Comparison of ENCODE assay signal across 12 cellular contexts in the genomic region with DNA sequence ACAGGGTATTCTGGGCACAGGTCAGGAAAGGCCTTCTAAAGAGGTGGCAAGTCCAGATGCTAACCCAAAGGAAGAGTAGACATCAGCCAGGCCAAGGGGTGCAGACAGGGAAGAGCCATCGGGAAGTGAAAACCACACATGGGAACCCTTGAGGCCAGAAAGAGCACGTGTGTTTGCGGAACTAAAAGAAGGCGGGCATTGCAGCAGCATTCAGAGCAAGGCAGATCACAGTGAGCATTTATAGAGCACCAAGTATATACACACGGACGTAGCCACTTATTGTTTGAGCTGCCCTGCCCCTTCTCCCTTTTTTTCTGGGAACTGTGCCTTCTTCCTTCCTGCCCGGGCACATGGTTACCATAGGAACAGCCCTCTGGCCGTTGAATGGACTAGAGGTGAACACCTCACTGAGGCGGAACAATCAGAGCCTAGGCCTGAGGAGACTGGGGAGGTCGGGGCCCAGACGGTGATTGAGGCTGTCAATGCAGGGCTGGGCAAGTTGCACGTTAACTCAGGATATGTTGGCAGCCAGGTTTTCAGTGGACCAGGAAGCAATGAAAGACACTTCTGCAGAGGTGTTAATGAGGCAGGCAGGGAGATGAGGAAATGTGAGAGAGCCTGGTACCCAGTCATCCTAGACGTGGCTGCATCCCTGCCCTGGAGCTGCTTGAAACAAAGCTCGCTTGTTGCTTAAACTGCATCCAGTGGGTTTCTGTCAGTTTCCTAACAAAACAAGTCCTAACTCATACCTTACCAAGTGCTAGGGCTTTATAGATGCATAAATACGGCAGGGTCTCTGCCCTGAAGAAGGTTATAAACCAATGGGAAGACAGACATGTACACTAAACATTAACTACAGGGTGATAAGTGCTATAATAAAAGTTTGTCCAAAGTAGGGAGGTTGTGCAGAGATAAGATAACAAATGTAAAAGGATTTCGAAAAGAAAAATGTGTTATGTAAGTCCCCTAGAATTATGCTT. TPM values are rescaled to one million over a fixed set of nuclear protein-coding genes. Genes with fewer than 3 reads are reported as not detected.
DNase-seq lines count a peak whose midpoint lies in the region; ATAC-seq, FAIRE-seq and TF ChIP-seq lines count a peak whose summit lies in the region.
"Had no signal": no experiment of that assay in that cellular context is flagged by ENCODE, and none has a peak within 500 bp of the region (broad histone marks: within the 10 kb centered on the region; RNA-seq: fewer than 3 reads in every experiment).

No MANE protein-coding gene starts in this region.

- in situ Hi-C loops in brain microvascular endothelial cell (cut with HindIII; ENCODE audit: low pct_ligation_motif_present, low sequenced_read_pairs): no loop called here

- H3K4me3 ChIP-seq in mucosa of descending colon (no peak overlapping the region), brain microvascular endothelial cell (ENCODE audit: low read depth, low read length) (no peak overlapping the region)

- H3K36me3 ChIP-seq in mucosa of descending colon (ENCODE audit: low read depth) (no peaks in the 10 kb centered on the region), brain microvascular endothelial cell (replicated peaks) (no peaks in the 10 kb centered on the region)

- peak; percentile 32 for DNase-seq in HuH-7 (ENCODE audit: low spot score)
- DNase-seq in dermis blood vessel endothelial cell: peak; percentile 30
- DNase-seq in mucosa of descending colon: peak; percentile 78 to 82 (median 80)
- DNase-seq in GM12891 (ENCODE audit: insufficient read length, low spot score): no peak
- DNase-seq in GM12892 (ENCODE audit: insufficient read length): no peak
- DNase-seq in brain microvascular endothelial cell: no peak
- DNase-seq: CD4-positive, alpha-beta T cell; NCI-H1048 had no signal

- TF ChIP-seq POLR2A in GM12891 (IDR thresholded peaks at IDR 0.05; ENCODE audit: low read depth, low read length) (no peak), GM12892 (IDR thresholded peaks at IDR 0.05; ENCODE audit: low read depth, low read length) (no peak)

- peaks cover 18% of the 10 kb centered on the region for H3K4me1 ChIP-seq in mucosa of descending colon (ENCODE audit: low read depth)

- no peaks in the 10 kb centered on the region for H3K9me3 ChIP-seq in mucosa of descending colon

- ATAC-seq in mucosa of descending colon: peak; percentile 95
- no peak for ATAC-seq in HG03571 (IDR thresholded peaks at IDR 0.05; ENCODE audit: unreplicated experiment)

- no peaks in the 10 kb centered on the region for H3K27me3 ChIP-seq in brain microvascular endothelial cell (replicated peaks)

- intact Hi-C loops in mucosa of descending colon (cut with DNase I, micrococcal nuclease): no loop called here

- peak overlapping the region; percentile 22 for H3K27ac ChIP-seq in C4-2B
- H3K27ac ChIP-seq in brain microvascular endothelial cell: no peak overlapping the region

- FAIRE-seq in GM12891 (lab: Jason Lieb, UNC): no peak
- no peak for FAIRE-seq in GM12892 (lab: Jason Lieb, UNC)
- FAIRE-seq: endometrium, GM19239 had no signal

- TF ChIP-seq CTCF in C4-2B (conservative IDR thresholded peaks at IDR 0.05) (no peak), mucosa of descending colon (IDR thresholded peaks at IDR 0.05) (no peak), brain microvascular endothelial cell (IDR thresholded peaks at IDR 0.05; ENCODE audit: low read depth, low read length, missing control alignments) (no peak)

TF ChIP-seq in GM12891, 5 proteins besides CTCF, POLR2A, EP300 and RAD21:
- no peak for TF ChIP-seq POU2F2 (IDR thresholded peaks at IDR 0.05; ENCODE audit: low read depth, low read length)
- no peak for TF ChIP-seq TAF1 (IDR thresholded peaks at IDR 0.05; ENCODE audit: low read depth, low read length)
- no peak for TF ChIP-seq SPI1 (IDR thresholded peaks at IDR 0.05; ENCODE audit: low read depth, low read length)
- no peak for TF ChIP-seq PAX5 (IDR thresholded peaks at IDR 0.05; ENCODE audit: insufficient read depth, low read length, severe bottlenecking)
- TF ChIP-seq POLR2AphosphoS5 (IDR thresholded peaks at IDR 0.05; ENCODE audit: low read depth, low read length): no peak
TF ChIP-seq in GM12891: peak in this region for 0.

RNA-seq across cellular contexts. Expression of gene MOAP1, which starts 34.2 kb away (rescaled TPM):
- total RNA-seq in dermis blood vessel endothelial cell (30.0 and 30.6 TPM in 2 replicates), mucosa of descending colon (10 to 100 TPM; 16.9 to 42.6 (median 17.1) TPM)
- 20.7 TPM for polyA plus RNA-seq in GM12891 (2012; ENCODE audit: low read depth, missing spikeins)
- 21.8 TPM for polyA plus RNA-seq in GM12892 (2012; ENCODE audit: missing spikeins)

RNA-seq across cellular contexts. Expression of gene LYSET, which starts 34.6 kb away (rescaled TPM):
- total RNA-seq in dermis blood vessel endothelial cell: 8.7 and 18.2 TPM in 2 replicates
- total RNA-seq in mucosa of descending colon: 10 to 100 TPM; 29.0 to 35.0 (median 33.2) TPM
- polyA plus RNA-seq in GM12891 (2012; ENCODE audit: low read depth, missing spikeins): 10.9 TPM
- 19.0 TPM for polyA plus RNA-seq in GM12892 (2012; ENCODE audit: missing spikeins)

RNA-seq across cellular contexts. Expression of gene ITPK1, which starts 34.8 kb away (rescaled TPM):
- total RNA-seq in dermis blood vessel endothelial cell (24.0 and 41.3 TPM in 2 replicates), mucosa of descending colon (100 to 1,000 TPM; 134 to 165 (median 152) TPM)
- 22.4 TPM for polyA plus RNA-seq in GM12891 (2012; ENCODE audit: low read depth, missing spikeins)
- 22.0 TPM for polyA plus RNA-seq in GM12892 (2012; ENCODE audit: missing spikeins)

RNA-seq across cellular contexts. Expression of gene GON7, which starts 56.3 kb away (rescaled TPM):
- total RNA-seq in dermis blood vessel endothelial cell (14.4 and 15.3 TPM in 2 replicates), mucosa of descending colon (10 to 100 TPM; 15.3 to 19.5 (median 18.6) TPM)
- 14.9 TPM for polyA plus RNA-seq in GM12891 (2012; ENCODE audit: low read depth, missing spikeins)
- 14.9 TPM for polyA plus RNA-seq in GM12892 (2012; ENCODE audit: missing spikeins)

RNA-seq across cellular contexts. Expression of gene UBR7, which starts 56.5 kb away (rescaled TPM):
- total RNA-seq in dermis blood vessel endothelial cell (35.6 and 43.9 TPM in 2 replicates), mucosa of descending colon (10 to 100 TPM; 22.2 to 23.6 (median 22.4) TPM)
- polyA plus RNA-seq in GM12891 (2012; ENCODE audit: low read depth, missing spikeins): 29.2 TPM
- 34.7 TPM for polyA plus RNA-seq in GM12892 (2012; ENCODE audit: missing spikeins)

Comparison
In these comparisons a context has a peak if more than half of its experiments do, and no peak if none do; other contexts are left out.
1. DNase-seq: peak in HuH-7 (single experiment), dermis blood vessel endothelial cell (single experiment) and mucosa of descending colon (3 of 3); none in GM12891 (single experiment), GM12892 (single experiment) and brain microvascular endothelial cell (single experiment).